Comparison of ENCODE assay signal across 29 cellular contexts in the genomic region with DNA sequence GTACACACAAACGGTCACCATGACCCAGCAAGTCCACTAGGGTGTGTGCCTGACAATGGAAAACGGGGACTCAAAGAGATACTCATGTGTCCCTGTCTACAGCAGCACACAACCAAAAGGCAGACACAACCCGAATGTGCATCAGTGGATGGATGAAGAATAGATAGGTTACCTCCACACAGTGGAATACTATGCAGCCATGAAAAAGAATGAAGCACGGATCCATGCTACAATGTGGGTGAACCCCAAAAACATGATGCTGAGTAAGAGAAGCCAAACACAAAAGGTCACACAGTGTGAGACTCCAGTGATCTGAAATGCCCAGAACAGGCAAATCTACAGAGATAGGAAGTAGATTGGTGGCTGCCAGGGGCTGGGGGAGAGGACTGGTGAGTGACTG. TPM values are rescaled to one million over a fixed set of nuclear protein-coding genes. Genes with fewer than 3 reads are reported as not detected.
"Had no signal": no experiment of that assay in that cellular context is flagged by ENCODE, and none has a peak within 500 bp of the region (broad histone marks: within the 10 kb centered on the region; RNA-seq: fewer than 3 reads in every experiment).

No MANE protein-coding gene starts in this region.

- H3K27me3 ChIP-seq: colonic mucosa, esophagus muscularis mucosa, gastroesophageal sphincter, heart left ventricle, hepatocyte, right atrium auricular region, sigmoid colon, stomach, thyroid gland, vagina had no signal

- H3K9ac ChIP-seq: parathyroid adenoma had no signal

- H3K4me3 ChIP-seq: colonic mucosa, esophagus muscularis mucosa, gastroesophageal sphincter, heart left ventricle, hepatocyte, lung, prostate gland, right atrium auricular region, sigmoid colon, stomach, thyroid gland, vagina had no signal

- H3K4me1 ChIP-seq: colonic mucosa, esophagus muscularis mucosa, foreskin keratinocyte, gastroesophageal sphincter, heart left ventricle, parathyroid adenoma, prostate gland, right atrium auricular region, sigmoid colon, thyroid gland, vagina had no signal

- DNase-seq: colonic mucosa; effector CD8-positive, alpha-beta T cell; endodermal cell; foreskin keratinocyte; heart left ventricle; kidney; natural killer cell; sigmoid colon; stimulated activated CD4-positive, alpha-beta T cell treated with anti-CD3 and anti-CD28 coated beads, Interleukin-2, amount 100 ng/mL, for 24 hours; stimulated activated CD4-positive, alpha-beta T cell treated with anti-CD3 and anti-CD28 coated beads, Interleukin-4, amount 100 ng/mL, for 24 hours; stimulated activated naive CD4-positive, alpha-beta T cell treated with Interleukin-2 at 50 U/mL for 16 hours; stomach; thyroid gland; trophoblast cell had no signal

- H3K36me3 ChIP-seq: colonic mucosa, esophagus muscularis mucosa, gastroesophageal sphincter, heart left ventricle, neutrophil, prostate gland, right atrium auricular region, sigmoid colon, stomach, thyroid gland, vagina had no signal

- H3K27ac ChIP-seq: colonic mucosa, esophagus muscularis mucosa, foreskin keratinocyte, gastroesophageal sphincter, heart left ventricle, hepatocyte, neutrophil, parathyroid adenoma, prostate gland, right atrium auricular region, sigmoid colon, stomach, thyroid gland, vagina had no signal

- H3K9me3 ChIP-seq: colonic mucosa, esophagus muscularis mucosa, gastroesophageal sphincter, heart left ventricle, neutrophil, prostate gland, right atrium auricular region, sigmoid colon, stomach, thyroid gland, vagina had no signal

- H3K4me2 ChIP-seq: hepatocyte had no signal

- H2AFZ ChIP-seq: hepatocyte, parathyroid adenoma had no signal

- H3K79me2 ChIP-seq: hepatocyte, parathyroid adenoma had no signal

- FAIRE-seq: endothelial cell of umbilical vein, kidney had no signal

- ATAC-seq: foreskin keratinocyte; gastroesophageal sphincter; heart left ventricle; left lobe of liver; natural killer cell; stimulated activated effector memory CD8-positive, alpha-beta T cell treated with anti-CD3 and anti-CD28 coated beads, Interleukin-12 subunit alpha, Interleukin-12 subunit beta, amount 100 ng/mL, for 72 hours had no signal

RNA-seq across cellular contexts. Expression of a gene that starts 9.0 kb away (rescaled TPM):
- total RNA-seq: mononuclear cell, natural killer cell, subcutaneous adipose tissue had no signal
- polyA plus RNA-seq: liver had no signal
